1 cellular context compared by ENCODE assay signal in the genomic region with DNA sequence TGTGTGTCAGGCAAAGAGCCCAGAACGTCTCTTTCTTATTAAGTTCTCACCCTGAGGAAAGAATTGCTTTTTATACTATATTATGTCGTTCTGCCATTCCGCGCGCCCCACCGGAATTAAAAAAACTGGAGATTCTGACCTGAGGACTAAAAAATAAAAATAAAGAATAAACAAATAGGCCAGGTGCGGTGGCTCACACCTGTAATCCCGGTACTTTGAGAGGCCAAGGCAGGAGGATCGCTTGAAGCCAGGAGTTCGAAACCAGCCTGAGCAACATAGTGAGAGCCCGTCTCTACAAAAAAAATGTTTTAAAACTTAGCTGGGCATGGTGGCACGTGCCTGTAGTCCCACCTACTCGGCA.
TF ChIP-seq lines count a peak whose summit lies in the region.

No MANE protein-coding gene starts in this region.

TF ChIP-seq in WTC11, 78 proteins besides CTCF, POLR2A, EP300 and RAD21 (continued from another document):
- TF ChIP-seq, protein P1, sequence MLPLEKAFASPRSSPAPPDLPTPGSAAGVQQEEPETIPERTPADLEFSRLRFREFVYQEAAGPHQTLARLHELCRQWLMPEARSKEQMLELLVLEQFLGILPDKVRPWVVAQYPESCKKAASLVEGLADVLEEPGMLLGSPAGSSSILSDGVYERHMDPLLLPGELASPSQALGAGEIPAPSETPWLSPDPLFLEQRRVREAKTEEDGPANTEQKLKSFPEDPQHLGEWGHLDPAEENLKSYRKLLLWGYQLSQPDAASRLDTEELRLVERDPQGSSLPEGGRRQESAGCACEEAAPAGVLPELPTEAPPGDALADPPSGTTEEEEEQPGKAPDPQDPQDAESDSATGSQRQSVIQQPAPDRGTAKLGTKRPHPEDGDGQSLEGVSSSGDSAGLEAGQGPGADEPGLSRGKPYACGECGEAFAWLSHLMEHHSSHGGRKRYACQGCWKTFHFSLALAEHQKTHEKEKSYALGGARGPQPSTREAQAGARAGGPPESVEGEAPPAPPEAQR (CRISPR knock-in tag; IDR thresholded peaks at IDR 0.05) = no peak
TF ChIP-seq in WTC11: peak in this region for 0.
